ENCODE assay signal across 5 cellular contexts in the genomic region with DNA sequence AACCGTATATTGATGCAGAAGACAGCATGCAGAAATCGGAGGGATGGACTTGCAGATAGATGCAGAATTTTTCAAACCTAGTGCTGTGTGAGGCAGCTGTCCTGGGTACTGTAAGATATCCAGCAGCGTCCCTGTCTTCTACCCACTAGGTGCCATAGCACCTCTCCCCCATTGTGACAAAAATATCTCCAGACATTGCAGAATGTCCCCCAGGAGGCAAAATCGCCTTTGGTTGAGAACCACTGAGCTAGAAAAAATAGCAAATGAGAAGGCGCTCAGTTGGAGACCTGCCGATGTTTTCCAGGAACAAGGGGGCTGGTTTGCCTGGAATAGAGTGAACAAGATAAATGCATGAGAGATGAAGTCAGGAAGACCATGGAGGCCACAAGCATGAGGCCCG.
"Had no signal": no experiment of that assay in that cellular context is flagged by ENCODE, and none has a peak within 500 bp of the region (broad histone marks: within the 10 kb centered on the region; RNA-seq: fewer than 3 reads in every experiment).

No MANE protein-coding gene starts in this region.

- H3K36me3 Mint-ChIP-seq: IgD-negative memory B cell had no signal

- DNase-seq: GM23248, GOT3, H7, HFFc6 had no signal

- H3K4me1 Mint-ChIP-seq: IgD-negative memory B cell had no signal

- H3K27me3 Mint-ChIP-seq: IgD-negative memory B cell had no signal

- H3K27ac Mint-ChIP-seq: HFFc6 had no signal

- H3K4me3 Mint-ChIP-seq: HFFc6, IgD-negative memory B cell had no signal
